ENCODE assay signal across 13 cellular contexts in genomic region chr14:100070310-100070709, GRCh38. TPM values are rescaled to one million over a fixed set of nuclear protein-coding genes. Genes with fewer than 3 reads are reported as not detected.
DNase-seq lines count a peak whose midpoint lies in the region; ATAC-seq and TF ChIP-seq lines count a peak whose summit lies in the region.
"Had no signal": no experiment of that assay in that cellular context is flagged by ENCODE, and none has a peak within 500 bp of the region (broad histone marks: within the 10 kb centered on the region; RNA-seq: fewer than 3 reads in every experiment).

No MANE protein-coding gene starts in this region.

- peak; percentile 63 to 86 (median 71) for DNase-seq in CD4-positive, alpha-beta memory T cell
- peak; percentile 65 for DNase-seq in activated naive CD4-positive, alpha-beta T cell treated with anti-CD3 and anti-CD28 coated beads for 36 hours
- DNase-seq in naive thymus-derived CD8-positive, alpha-beta T cell: peak in 9 of 10 donors; percentile 47 to 86 (median 75)
- no peak for DNase-seq in testis
- no peak for DNase-seq in KBM-7
- DNase-seq: cerebellar nuclear complex; NCI-H2171 treated with DMSO at 0.1 percent for 48 hours; NK-92 treated with Interleukin-12 subunit alpha and Interleukin-12 subunit beta, amount 100 ng/mL, for 24 hours had no signal

- peak overlapping the region; percentile 23; the same call in 1 of the 2 replicates for H3K9ac ChIP-seq in OCI-LY1 (ENCODE audit: low read length)

- H3K9me3 ChIP-seq in CD4-positive, alpha-beta memory T cell (ENCODE audit: control insufficient read depth in 1 of 2, low read length in 2 of 2): no peaks in the 10 kb centered on the region
- no peaks in the 10 kb centered on the region for H3K9me3 ChIP-seq in OCI-LY1 (ENCODE audit: low read length)
- no peaks in the 10 kb centered on the region for H3K9me3 ChIP-seq in testis
- H3K9me3 ChIP-seq: prostate gland had no signal

- H3K4me1 Mint-ChIP-seq in CD4-positive, alpha-beta memory T cell: peaks cover 46 to 95% (median 65%) of the 10 kb centered on the region in 4 donors
- H3K4me1 Mint-ChIP-seq in activated naive CD4-positive, alpha-beta T cell treated with anti-CD3 and anti-CD28 coated beads for 36 hours (ENCODE audit: low read depth): peaks cover 72% of the 10 kb centered on the region
- H3K4me1 Mint-ChIP-seq in naive thymus-derived CD8-positive, alpha-beta T cell: peaks cover 41 to 85% (median 74%) of the 10 kb centered on the region in 4 donors

- WGBS in testis, 2 donors: 93 to 95% methylated on average over 10 to 11 of the region's 11 CpGs

- H3K4me2 ChIP-seq in OCI-LY1 (ENCODE audit: low read length): peak overlapping the region; percentile 21

- no peaks in the 10 kb centered on the region for H3K27me3 Mint-ChIP-seq in CD4-positive, alpha-beta memory T cell
- no peaks in the 10 kb centered on the region for H3K27me3 Mint-ChIP-seq in activated naive CD4-positive, alpha-beta T cell treated with anti-CD3 and anti-CD28 coated beads for 36 hours (ENCODE audit: low read depth)
- no peaks in the 10 kb centered on the region for H3K27me3 Mint-ChIP-seq in naive thymus-derived CD8-positive, alpha-beta T cell

- no peaks in the 10 kb centered on the region for H3F3A ChIP-seq in OCI-LY1 (ENCODE audit: insufficient read depth, low read length)

- H4K20me1 ChIP-seq in OCI-LY1 (ENCODE audit: insufficient read depth, low read length): no peaks in the 10 kb centered on the region

- no peaks in the 10 kb centered on the region for H3K79me2 ChIP-seq in OCI-LY1 (ENCODE audit: insufficient read depth, low read length)

- CTCF ChIA-PET in CD4-positive, alpha-beta memory T cell (lab: Charles Lee; ENCODE audit: partially characterized antibody): interaction anchor here (0.5 to 49.4 kb wide), 9 partner anchors 7 to 1901 kb away, joined by 3 to 1350 read pairs (median 4); partner anchors contain the start of gene EVL
- CTCF ChIA-PET in activated naive CD4-positive, alpha-beta T cell treated with anti-CD3 and anti-CD28 coated beads for 36 hours (lab: Charles Lee): interaction anchor here (0.7 to 34.6 kb wide), 10 partner anchors 9 to 122 kb away, joined by 3 to 932 read pairs (median 8); no protein-coding TSS in a partner anchor

- peak overlapping the region; percentile 92 to 100 (median 97) for H3K4me3 Mint-ChIP-seq in CD4-positive, alpha-beta memory T cell
- H3K4me3 Mint-ChIP-seq in activated naive CD4-positive, alpha-beta T cell treated with anti-CD3 and anti-CD28 coated beads for 36 hours: peak overlapping the region; percentile 83
- H3K4me3 Mint-ChIP-seq in naive thymus-derived CD8-positive, alpha-beta T cell: peak overlapping the region; percentile 86 to 100 (median 98)

- H3K36me3 Mint-ChIP-seq in CD4-positive, alpha-beta memory T cell: peaks cover 68 to 83% of the 10 kb centered on the region in 2 donors
- peaks cover 28% of the 10 kb centered on the region for H3K36me3 Mint-ChIP-seq in activated naive CD4-positive, alpha-beta T cell treated with anti-CD3 and anti-CD28 coated beads for 36 hours (ENCODE audit: low read depth)
- H3K36me3 Mint-ChIP-seq in naive thymus-derived CD8-positive, alpha-beta T cell: peaks cover 27 to 85% (median 66%) of the 10 kb centered on the region in 3 donors

- TF ChIP-seq POLR2A in testis (IDR thresholded peaks at IDR 0.05): no peak

- no peak for TF ChIP-seq CTCF in OCI-LY1 (IDR thresholded peaks at IDR 0.05; ENCODE audit: low read length)
- TF ChIP-seq CTCF in testis (IDR thresholded peaks at IDR 0.05): no peak

- peak overlapping the region; percentile 63 to 73 for H3K4me3 ChIP-seq in CD4-positive, alpha-beta memory T cell (ENCODE audit: low read length in 2 of 2)
- peak overlapping the region; percentile 7 for H3K4me3 ChIP-seq in OCI-LY1 (ENCODE audit: low read depth, low read length, poor library complexity, severe bottlenecking)
- no peak overlapping the region for H3K4me3 ChIP-seq in testis
- H3K4me3 ChIP-seq: prostate gland had no signal

- intact Hi-C loops in CD4-positive, alpha-beta memory T cell (cut with micrococcal nuclease): no loop called here
- intact Hi-C loops in activated naive CD4-positive, alpha-beta T cell treated with anti-CD3 and anti-CD28 coated beads for 36 hours (cut with micrococcal nuclease): loop anchor here (10.0 kb wide), 2 partner anchors 586 to 1896 kb away; partner anchors contain the start of genes CCNK and SETD3
- intact Hi-C loops in testis (cut with DNase I; ENCODE audit: low total_unique reads): no loop called here

- peaks cover 0 to 2% (median 0%) of the 10 kb centered on the region in 8 donors for H3K9me3 Mint-ChIP-seq in CD4-positive, alpha-beta memory T cell
- no peaks in the 10 kb centered on the region for H3K9me3 Mint-ChIP-seq in activated naive CD4-positive, alpha-beta T cell treated with anti-CD3 and anti-CD28 coated beads for 36 hours
- no peaks in the 10 kb centered on the region for H3K9me3 Mint-ChIP-seq in naive thymus-derived CD8-positive, alpha-beta T cell

- peak overlapping the region; percentile 95 to 100 (median 100) for H3K27ac Mint-ChIP-seq in CD4-positive, alpha-beta memory T cell
- peak overlapping the region; percentile 100 for H3K27ac Mint-ChIP-seq in activated naive CD4-positive, alpha-beta T cell treated with anti-CD3 and anti-CD28 coated beads for 36 hours
- H3K27ac Mint-ChIP-seq in naive thymus-derived CD8-positive, alpha-beta T cell: peak overlapping the region; percentile 93 to 100 (median 99)

- in situ Hi-C loops in KBM-7 (cut with MboI; ENCODE audit: low pct_unique_long_range_greater_than_20kb, low sequenced_read_pairs): no loop called here

- H2AFZ ChIP-seq in OCI-LY1 (ENCODE audit: low read length): no peak overlapping the region

- peaks cover 34% of the 10 kb centered on the region for H3K36me3 ChIP-seq in CD4-positive, alpha-beta memory T cell (ENCODE audit: insufficient read depth, low read length)
- H3K36me3 ChIP-seq in OCI-LY1 (ENCODE audit: insufficient read depth, low read length): peaks cover 20% of the 10 kb centered on the region
- H3K36me3 ChIP-seq in testis (ENCODE audit: low read depth, missing control alignments): no peaks in the 10 kb centered on the region
- H3K36me3 ChIP-seq: prostate gland had no signal

- POLR2A ChIA-PET in CD4-positive, alpha-beta memory T cell (lab: Charles Lee; ENCODE audit: partially characterized antibody): interaction anchor here (1.3 to 22.7 kb wide), 10 partner anchors 3 to 169 kb away, joined by 5 to 1011 read pairs (median 68); partner anchors contain the start of genes EVL and YY1
- POLR2A ChIA-PET in naive thymus-derived CD8-positive, alpha-beta T cell (lab: Charles Lee): interaction anchor here (0.8 to 59.1 kb wide), 6 partner anchors 4 to 152 kb away, joined by 3 to 2215 read pairs (median 26); partner anchors contain the start of gene EVL

- no peaks in the 10 kb centered on the region for H3K9me2 ChIP-seq in OCI-LY1 (ENCODE audit: low read depth, low read length)

- H3K4me1 ChIP-seq in CD4-positive, alpha-beta memory T cell (ENCODE audit: insufficient read depth, low read length): peaks cover 72% of the 10 kb centered on the region
- H3K4me1 ChIP-seq in OCI-LY1 (ENCODE audit: insufficient read depth, low read length, severe bottlenecking): peaks cover 89% of the 10 kb centered on the region
- H3K4me1 ChIP-seq in testis: no peaks in the 10 kb centered on the region

- H3K27ac ChIP-seq in CD4-positive, alpha-beta memory T cell (ENCODE audit: low read depth, low read length): peak overlapping the region; percentile 81
- H3K27ac ChIP-seq in OCI-LY1 (ENCODE audit: low read depth, low read length, poor library complexity, severe bottlenecking) (peak overlapping the region; percentile 95), testis (no peak overlapping the region)
- H3K27ac ChIP-seq: prostate gland, VCaP had no signal

- no peaks in the 10 kb centered on the region for H3K27me3 ChIP-seq in CD4-positive, alpha-beta memory T cell (ENCODE audit: insufficient read depth, low read length)
- no peaks in the 10 kb centered on the region for H3K27me3 ChIP-seq in OCI-LY1 (ENCODE audit: insufficient read depth, low read length)
- H3K27me3 ChIP-seq in testis: no peaks in the 10 kb centered on the region

- peak; percentile 2 to 57 for ATAC-seq in naive thymus-derived CD8-positive, alpha-beta T cell
- ATAC-seq in HG03108 (IDR thresholded peaks at IDR 0.05; ENCODE audit: unreplicated experiment) (no peak), GM18498 (IDR thresholded peaks at IDR 0.05; ENCODE audit: unreplicated experiment) (no peak)

RNA-seq across cellular contexts. Expression of gene EVL, which starts 5.1 kb away (rescaled TPM):
- total RNA-seq in CD4-positive, alpha-beta memory T cell: 1,000 to 10,000 TPM; 1,287 to 1,352 TPM
- polyA plus RNA-seq in CD4-positive, alpha-beta memory T cell: 100 to 1,000 TPM in 1 of 2 donors, 10 to 100 TPM in 1; 81.8 to 147 TPM
- 100 to 1,000 TPM; 173 to 175 TPM for total RNA-seq in activated naive CD4-positive, alpha-beta T cell treated with anti-CD3 and anti-CD28 coated beads for 36 hours
- 1,000 to 10,000 TPM; 1,491 to 1,493 TPM for total RNA-seq in naive thymus-derived CD8-positive, alpha-beta T cell
- 100 to 1,000 TPM; 111 to 153 (median 148) TPM for polyA plus RNA-seq in naive thymus-derived CD8-positive, alpha-beta T cell
- total RNA-seq in testis: 10 to 100 TPM; 91.7 to 96.8 TPM
- polyA plus RNA-seq in testis (ENCODE audit: insufficient read depth, low read depth, low replicate concordance): 87.4 TPM

Comparison
In these comparisons a context has a peak if more than half of its experiments do, and no peak if none do; other contexts are left out.
1. DNase-seq: peak in CD4-positive, alpha-beta memory T cell (5 of 5), activated naive CD4-positive, alpha-beta T cell treated with anti-CD3 and anti-CD28 coated beads for 36 hours (single experiment) and naive thymus-derived CD8-positive, alpha-beta T cell (9 of 10); none in testis (single experiment) and KBM-7 (single experiment).
2. H3K27ac ChIP-seq: peak in CD4-positive, alpha-beta memory T cell (single experiment) and OCI-LY1 (single experiment); none in testis (0 of 2).
3. H3K4me3 ChIP-seq: peak in CD4-positive, alpha-beta memory T cell (2 of 2) and OCI-LY1 (single experiment); none in testis (0 of 2).
4. ATAC-seq: peak in naive thymus-derived CD8-positive, alpha-beta T cell (2 of 2); none in HG03108 (single experiment) and GM18498 (single experiment).
5. RNA of gene EVL, which starts 5.1 kb away (total RNA-seq): 1,491 to 1,493 TPM in naive thymus-derived CD8-positive, alpha-beta T cell and 1,287 to 1,352 TPM in CD4-positive, alpha-beta memory T cell; 173 to 175 TPM in activated naive CD4-positive, alpha-beta T cell treated with anti-CD3 and anti-CD28 coated beads for 36 hours and 91.7 to 96.8 TPM in testis; every median in the first group is over 4 times any median in the second.
6. Peak in every context shown above with its lines, with median percentiles within 50 percentile points of each other: H3K27ac Mint-ChIP-seq and H3K4me3 Mint-ChIP-seq.